10 cellular contexts compared by ENCODE assay signal in genomic region chr20:31497838-31498540, GRCh38.
DNase-seq lines count a peak whose midpoint lies in the region; ATAC-seq and TF ChIP-seq lines count a peak whose summit lies in the region.
"Had no signal": no experiment of that assay in that cellular context is flagged by ENCODE, and none has a peak within 500 bp of the region (broad histone marks: within the 10 kb centered on the region; RNA-seq: fewer than 3 reads in every experiment).

No MANE protein-coding gene starts in this region.

- intact Hi-C loops in posterior cingulate gyrus (cut with DNase I), result no loop called here

- peaks cover 25% of the 10 kb centered on the region for H3K4me1 ChIP-seq in ACC112 (ENCODE audit: control insufficient read depth, insufficient read depth, low read length, unreplicated experiment)
- H3K4me1 ChIP-seq: colonic mucosa had no signal

- H3K4me3 ChIP-seq in ACC112 (ENCODE audit: low read depth, low read length) (no peak overlapping the region), cardiac fibroblast (replicated peaks in 1 of 2; ENCODE audit: low read depth in 2 of 2, low read length in 2 of 2) (no peak overlapping the region)
- H3K4me3 ChIP-seq: colonic mucosa, left lung had no signal

- H3K27ac ChIP-seq in ACC112 (ENCODE audit: low read depth, low read length), result peak overlapping the region; percentile 58; the same call in 1 of the 2 replicates
- H3K27ac ChIP-seq: colonic mucosa had no signal

- H3K36me3 ChIP-seq in ACC112 (ENCODE audit: insufficient read depth, low read length), result no peaks in the 10 kb centered on the region
- H3K36me3 ChIP-seq: colonic mucosa, left lung had no signal

- H2AFZ ChIP-seq in ACC112 (ENCODE audit: low read length, unreplicated experiment), result no peak overlapping the region

- peak; percentile 37 for DNase-seq in HCEC 1CT
- peak; percentile 78 to 89 for DNase-seq in cardiac fibroblast (ENCODE audit: low read depth in 2 of 2)
- peak; percentile 59 for DNase-seq in islet precursor cell
- no peak for DNase-seq in activated effector memory CD4-positive, alpha-beta T cell treated with Interleukin-2 at 50 U/mL for 16 hours
- DNase-seq in KBM-7, result no peak
- DNase-seq in posterior cingulate gyrus, result no peak
- DNase-seq: colonic mucosa, left lung had no signal

- no peak for ATAC-seq in HG03280 (IDR thresholded peaks at IDR 0.05; ENCODE audit: unreplicated experiment)

- no peaks in the 10 kb centered on the region for H3K79me2 ChIP-seq in ACC112 (ENCODE audit: control insufficient read depth, insufficient read depth, low read length, unreplicated experiment)

- H3K27me3 ChIP-seq in ACC112 (ENCODE audit: insufficient read depth, low read length), result no peaks in the 10 kb centered on the region
- H3K27me3 ChIP-seq: colonic mucosa had no signal

- no peak for TF ChIP-seq CTCF in cardiac fibroblast (IDR thresholded peaks at IDR 0.05; ENCODE audit: low read depth, low read length)

- in situ Hi-C loops in KBM-7 (cut with MboI; ENCODE audit: low pct_unique_long_range_greater_than_20kb, low sequenced_read_pairs), result no loop called here

Comparison
In these comparisons a context has a peak if more than half of its experiments do, and no peak if none do; other contexts are left out.
1. DNase-seq: peak in HCEC 1CT (single experiment), cardiac fibroblast (2 of 2) and islet precursor cell (single experiment); none in activated effector memory CD4-positive, alpha-beta T cell treated with Interleukin-2 at 50 U/mL for 16 hours (single experiment), KBM-7 (single experiment) and posterior cingulate gyrus (0 of 10).